Comparison of ENCODE assay signal across 1 cellular context in the genomic region with DNA sequence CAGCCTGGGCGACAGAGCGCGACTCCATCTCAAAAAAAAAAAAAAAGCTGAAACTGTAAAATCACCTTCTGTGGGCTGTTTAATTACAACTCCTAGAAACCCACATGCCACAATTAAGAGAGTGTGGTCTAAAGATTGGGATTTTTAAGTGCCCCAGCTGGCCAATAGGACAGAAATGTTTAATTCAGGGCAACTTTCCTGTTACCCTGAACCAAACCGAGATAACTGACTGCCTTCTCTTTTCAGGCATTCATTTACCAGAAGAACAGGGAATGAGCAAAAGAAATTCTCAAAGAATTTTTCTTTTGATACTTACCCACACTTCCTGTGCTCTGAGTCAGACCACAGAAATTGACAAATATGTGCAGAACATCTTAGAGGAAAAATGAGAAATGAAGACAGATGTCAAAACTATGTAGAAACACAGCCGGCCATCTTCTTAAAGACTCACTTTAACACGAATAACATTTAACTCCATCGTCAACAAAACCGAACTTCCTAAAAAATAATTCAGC.
TF ChIP-seq lines count a peak whose summit lies in the region.

No MANE protein-coding gene starts in this region.

TF ChIP-seq in IMR-90, 13 proteins besides CTCF, POLR2A, EP300 and RAD21:
- TF ChIP-seq MAFK (IDR thresholded peaks at IDR 0.05; ENCODE audit: low read depth, low read length) = no peak
- no peak for TF ChIP-seq MXI1 (IDR thresholded peaks at IDR 0.05; ENCODE audit: borderline replicate concordance, low read depth, low read length)
- TF ChIP-seq, protein P1, sequence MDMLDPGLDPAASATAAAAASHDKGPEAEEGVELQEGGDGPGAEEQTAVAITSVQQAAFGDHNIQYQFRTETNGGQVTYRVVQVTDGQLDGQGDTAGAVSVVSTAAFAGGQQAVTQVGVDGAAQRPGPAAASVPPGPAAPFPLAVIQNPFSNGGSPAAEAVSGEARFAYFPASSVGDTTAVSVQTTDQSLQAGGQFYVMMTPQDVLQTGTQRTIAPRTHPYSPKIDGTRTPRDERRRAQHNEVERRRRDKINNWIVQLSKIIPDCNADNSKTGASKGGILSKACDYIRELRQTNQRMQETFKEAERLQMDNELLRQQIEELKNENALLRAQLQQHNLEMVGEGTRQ (IDR thresholded peaks at IDR 0.05; ENCODE audit: low read depth, low read length) = no peak
- no peak for TF ChIP-seq NFE2L2 (IDR thresholded peaks at IDR 0.05; ENCODE audit: low read depth, low read length)
- no peak for TF ChIP-seq RFX5 (IDR thresholded peaks at IDR 0.05; ENCODE audit: low read depth, low read length)
- no peak for TF ChIP-seq RCOR1 (IDR thresholded peaks at IDR 0.05; ENCODE audit: insufficient replicate concordance, low read length)
- TF ChIP-seq, protein P2, sequence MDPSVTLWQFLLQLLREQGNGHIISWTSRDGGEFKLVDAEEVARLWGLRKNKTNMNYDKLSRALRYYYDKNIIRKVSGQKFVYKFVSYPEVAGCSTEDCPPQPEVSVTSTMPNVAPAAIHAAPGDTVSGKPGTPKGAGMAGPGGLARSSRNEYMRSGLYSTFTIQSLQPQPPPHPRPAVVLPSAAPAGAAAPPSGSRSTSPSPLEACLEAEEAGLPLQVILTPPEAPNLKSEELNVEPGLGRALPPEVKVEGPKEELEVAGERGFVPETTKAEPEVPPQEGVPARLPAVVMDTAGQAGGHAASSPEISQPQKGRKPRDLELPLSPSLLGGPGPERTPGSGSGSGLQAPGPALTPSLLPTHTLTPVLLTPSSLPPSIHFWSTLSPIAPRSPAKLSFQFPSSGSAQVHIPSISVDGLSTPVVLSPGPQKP (IDR thresholded peaks at IDR 0.05; ENCODE audit: borderline replicate concordance, low read depth, low read length) = no peak
- TF ChIP-seq MAZ (IDR thresholded peaks at IDR 0.05; ENCODE audit: borderline replicate concordance, low read depth, low read length) = no peak
- TF ChIP-seq CEBPB (IDR thresholded peaks at IDR 0.05; ENCODE audit: low read depth, low read length) = no peak
- TF ChIP-seq BHLHE40 (IDR thresholded peaks at IDR 0.05; ENCODE audit: low read depth, low read length) = no peak
- TF ChIP-seq FOS (IDR thresholded peaks at IDR 0.05; ENCODE audit: low read depth, low read length) = no peak
- TF ChIP-seq SMC3 (IDR thresholded peaks at IDR 0.05; ENCODE audit: low read depth, low read length) = no peak
- no peak for TF ChIP-seq CHD1 (IDR thresholded peaks at IDR 0.05; ENCODE audit: low read depth, low read length)
